Comparison of ENCODE assay signal across 17 cellular contexts in genomic region chr18:60157810-60158209, GRCh38.
"Had no signal": no experiment of that assay in that cellular context is flagged by ENCODE, and none has a peak within 500 bp of the region (broad histone marks: within the 10 kb centered on the region; RNA-seq: fewer than 3 reads in every experiment).

No MANE protein-coding gene starts in this region.

- H3K4me1 ChIP-seq: esophagus squamous epithelium, left ventricle myocardium inferior had no signal

- H3K27me3 ChIP-seq: esophagus squamous epithelium, ovary had no signal

- H3K9me3 ChIP-seq: esophagus squamous epithelium, left ventricle myocardium inferior, ovary, thoracic aorta had no signal

- ATAC-seq: activated CD4-positive, CD25-positive, alpha-beta regulatory T cell treated with anti-CD3 and anti-CD28 coated beads, Interleukin-2, amount 50 U/mL, for 24 hours; activated naive CD8-positive, alpha-beta T cell treated with anti-CD3 and anti-CD28 coated beads, Interleukin-2, amount 50 U/mL, for 24 hours; naive thymus-derived CD4-positive, alpha-beta T cell; stimulated activated naive CD8-positive, alpha-beta T cell treated with anti-CD3 and anti-CD28 coated beads, Interleukin-15, amount 100 ng/mL, for 72 hours had no signal

- H3K4me3 ChIP-seq: esophagus squamous epithelium, left ventricle myocardium inferior, ovary, thoracic aorta had no signal

- DNase-seq: activated naive CD4-positive, alpha-beta T cell; activated naive CD8-positive, alpha-beta T cell treated with anti-CD3 and anti-CD28 coated beads, Interleukin-2, amount 50 U/mL, for 24 hours; activated T-cell treated with anti-CD3 and anti-CD28 coated beads for 4 hours; aorta; cortex of kidney; effector CD8-positive, alpha-beta T cell; esophagus squamous epithelium; hippocampal formation; left ventricle myocardium inferior; naive thymus-derived CD4-positive, alpha-beta T cell; ovary; stimulated activated CD4-positive, alpha-beta T cell treated with anti-CD3 and anti-CD28 coated beads, Interleukin-1b, Interleukin-23, amount 100 ng/mL, for 48 hours; stimulated activated naive CD8-positive, alpha-beta T cell treated with anti-CD3 and anti-CD28 coated beads, Interleukin-15, amount 100 ng/mL, for 72 hours had no signal

- H3K36me3 ChIP-seq: esophagus squamous epithelium, left ventricle myocardium inferior, ovary, thoracic aorta had no signal

- H3K27ac ChIP-seq: esophagus squamous epithelium, left ventricle myocardium inferior, ovary, thoracic aorta had no signal

- FAIRE-seq: endothelial cell of umbilical vein, keratinocyte had no signal
